ENCODE assay signal across 1 cellular context in the genomic region with DNA sequence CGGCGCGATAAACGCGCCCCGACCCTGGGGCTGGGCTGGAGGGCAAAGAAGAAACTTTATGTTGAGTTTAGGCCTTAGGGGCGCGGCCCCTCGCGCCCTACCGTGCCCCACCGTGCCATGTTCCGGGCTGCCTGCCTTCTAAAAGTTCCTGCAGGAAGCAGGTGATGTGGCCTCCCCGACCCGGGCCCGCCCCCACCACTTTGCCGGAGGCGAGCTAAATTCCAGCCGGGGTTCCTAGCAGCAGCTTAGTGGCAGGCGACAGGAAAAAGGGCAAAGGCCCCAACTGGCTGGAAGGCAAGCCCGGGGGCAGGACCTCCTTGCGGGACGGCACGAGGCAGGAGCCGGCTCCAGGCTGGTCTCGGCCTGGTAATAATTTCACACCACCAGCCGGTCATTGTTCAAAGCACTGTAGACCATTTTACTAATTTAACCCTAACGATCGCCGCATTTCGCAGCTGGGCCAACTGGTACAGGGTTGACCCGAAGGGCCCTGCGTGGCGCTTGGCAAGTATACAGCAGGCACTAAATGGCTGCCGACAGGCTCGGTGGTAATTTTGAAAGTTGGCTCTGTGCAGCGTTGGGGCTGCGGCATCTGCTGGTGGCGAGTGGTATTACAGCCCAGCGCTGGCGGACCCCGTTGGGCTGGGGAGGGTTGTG.
TF ChIP-seq lines count a peak whose summit lies in the region.

No MANE protein-coding gene starts in this region.

TF ChIP-seq in HEK293, 187 proteins besides CTCF, POLR2A, EP300 and RAD21 (continued from another document and continues in another):
- TF ChIP-seq, protein P1, sequence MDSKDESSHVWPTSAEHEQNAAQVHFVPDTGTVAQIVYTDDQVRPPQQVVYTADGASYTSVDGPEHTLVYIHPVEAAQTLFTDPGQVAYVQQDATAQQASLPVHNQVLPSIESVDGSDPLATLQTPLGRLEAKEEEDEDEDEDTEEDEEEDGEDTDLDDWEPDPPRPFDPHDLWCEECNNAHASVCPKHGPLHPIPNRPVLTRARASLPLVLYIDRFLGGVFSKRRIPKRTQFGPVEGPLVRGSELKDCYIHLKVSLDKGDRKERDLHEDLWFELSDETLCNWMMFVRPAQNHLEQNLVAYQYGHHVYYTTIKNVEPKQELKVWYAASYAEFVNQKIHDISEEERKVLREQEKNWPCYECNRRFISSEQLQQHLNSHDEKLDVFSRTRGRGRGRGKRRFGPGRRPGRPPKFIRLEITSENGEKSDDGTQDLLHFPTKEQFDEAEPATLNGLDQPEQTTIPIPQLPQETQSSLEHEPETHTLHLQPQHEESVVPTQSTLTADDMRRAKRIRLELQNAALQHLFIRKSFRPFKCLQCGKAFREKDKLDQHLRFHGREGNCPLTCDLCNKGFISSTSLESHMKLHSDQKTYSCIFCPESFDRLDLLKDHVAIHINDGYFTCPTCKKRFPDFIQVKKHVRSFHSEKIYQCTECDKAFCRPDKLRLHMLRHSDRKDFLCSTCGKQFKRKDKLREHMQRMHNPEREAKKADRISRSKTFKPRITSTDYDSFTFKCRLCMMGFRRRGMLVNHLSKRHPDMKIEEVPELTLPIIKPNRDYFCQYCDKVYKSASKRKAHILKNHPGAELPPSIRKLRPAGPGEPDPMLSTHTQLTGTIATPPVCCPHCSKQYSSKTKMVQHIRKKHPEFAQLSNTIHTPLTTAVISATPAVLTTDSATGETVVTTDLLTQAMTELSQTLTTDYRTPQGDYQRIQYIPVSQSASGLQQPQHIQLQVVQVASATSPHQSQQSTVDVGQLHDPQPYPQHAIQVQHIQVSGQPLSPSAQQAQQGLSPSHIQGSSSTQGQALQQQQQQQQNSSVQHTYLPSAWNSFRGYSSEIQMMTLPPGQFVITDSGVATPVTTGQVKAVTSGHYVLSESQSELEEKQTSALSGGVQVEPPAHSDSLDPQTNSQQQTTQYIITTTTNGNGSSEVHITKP (tag by site-specific recombination; IDR thresholded peaks at IDR 0.05): no peak
- TF ChIP-seq ZFP69B (tag by site-specific recombination; IDR thresholded peaks at IDR 0.05): no peak
- TF ChIP-seq ZNF791 (tag by site-specific recombination; IDR thresholded peaks at IDR 0.05): no peak
- peak; percentile 98 for TF ChIP-seq ZNF174 (tag by site-specific recombination; IDR thresholded peaks at IDR 0.05)
- TF ChIP-seq, protein P2, sequence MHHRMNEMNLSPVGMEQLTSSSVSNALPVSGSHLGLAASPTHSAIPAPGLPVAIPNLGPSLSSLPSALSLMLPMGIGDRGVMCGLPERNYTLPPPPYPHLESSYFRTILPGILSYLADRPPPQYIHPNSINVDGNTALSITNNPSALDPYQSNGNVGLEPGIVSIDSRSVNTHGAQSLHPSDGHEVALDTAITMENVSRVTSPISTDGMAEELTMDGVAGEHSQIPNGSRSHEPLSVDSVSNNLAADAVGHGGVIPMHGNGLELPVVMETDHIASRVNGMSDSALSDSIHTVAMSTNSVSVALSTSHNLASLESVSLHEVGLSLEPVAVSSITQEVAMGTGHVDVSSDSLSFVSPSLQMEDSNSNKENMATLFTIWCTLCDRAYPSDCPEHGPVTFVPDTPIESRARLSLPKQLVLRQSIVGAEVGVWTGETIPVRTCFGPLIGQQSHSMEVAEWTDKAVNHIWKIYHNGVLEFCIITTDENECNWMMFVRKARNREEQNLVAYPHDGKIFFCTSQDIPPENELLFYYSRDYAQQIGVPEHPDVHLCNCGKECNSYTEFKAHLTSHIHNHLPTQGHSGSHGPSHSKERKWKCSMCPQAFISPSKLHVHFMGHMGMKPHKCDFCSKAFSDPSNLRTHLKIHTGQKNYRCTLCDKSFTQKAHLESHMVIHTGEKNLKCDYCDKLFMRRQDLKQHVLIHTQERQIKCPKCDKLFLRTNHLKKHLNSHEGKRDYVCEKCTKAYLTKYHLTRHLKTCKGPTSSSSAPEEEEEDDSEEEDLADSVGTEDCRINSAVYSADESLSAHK (tag by site-specific recombination; IDR thresholded peaks at IDR 0.05): no peak
- TF ChIP-seq ZNF48 (tag by site-specific recombination; IDR thresholded peaks at IDR 0.05): no peak
- TF ChIP-seq ZNF404 (tag by site-specific recombination; IDR thresholded peaks at IDR 0.05): no peak
- peak; percentile 71 for TF ChIP-seq ZXDB (tag by site-specific recombination; IDR thresholded peaks at IDR 0.05)
- no peak for TF ChIP-seq ZFP37 (tag by site-specific recombination; IDR thresholded peaks at IDR 0.05)
- TF ChIP-seq ZSCAN30 (tag by site-specific recombination; IDR thresholded peaks at IDR 0.05): peak; percentile 99
- TF ChIP-seq ZNF654 (tag by site-specific recombination; IDR thresholded peaks at IDR 0.05; ENCODE audit: low read depth): peak; percentile 91
- TF ChIP-seq, protein P3, sequence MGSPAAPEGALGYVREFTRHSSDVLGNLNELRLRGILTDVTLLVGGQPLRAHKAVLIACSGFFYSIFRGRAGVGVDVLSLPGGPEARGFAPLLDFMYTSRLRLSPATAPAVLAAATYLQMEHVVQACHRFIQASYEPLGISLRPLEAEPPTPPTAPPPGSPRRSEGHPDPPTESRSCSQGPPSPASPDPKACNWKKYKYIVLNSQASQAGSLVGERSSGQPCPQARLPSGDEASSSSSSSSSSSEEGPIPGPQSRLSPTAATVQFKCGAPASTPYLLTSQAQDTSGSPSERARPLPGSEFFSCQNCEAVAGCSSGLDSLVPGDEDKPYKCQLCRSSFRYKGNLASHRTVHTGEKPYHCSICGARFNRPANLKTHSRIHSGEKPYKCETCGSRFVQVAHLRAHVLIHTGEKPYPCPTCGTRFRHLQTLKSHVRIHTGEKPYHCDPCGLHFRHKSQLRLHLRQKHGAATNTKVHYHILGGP (tag by site-specific recombination; IDR thresholded peaks at IDR 0.05): no peak
- TF ChIP-seq ZNF175 (tag by site-specific recombination; IDR thresholded peaks at IDR 0.05): no peak
- TF ChIP-seq, protein P4, sequence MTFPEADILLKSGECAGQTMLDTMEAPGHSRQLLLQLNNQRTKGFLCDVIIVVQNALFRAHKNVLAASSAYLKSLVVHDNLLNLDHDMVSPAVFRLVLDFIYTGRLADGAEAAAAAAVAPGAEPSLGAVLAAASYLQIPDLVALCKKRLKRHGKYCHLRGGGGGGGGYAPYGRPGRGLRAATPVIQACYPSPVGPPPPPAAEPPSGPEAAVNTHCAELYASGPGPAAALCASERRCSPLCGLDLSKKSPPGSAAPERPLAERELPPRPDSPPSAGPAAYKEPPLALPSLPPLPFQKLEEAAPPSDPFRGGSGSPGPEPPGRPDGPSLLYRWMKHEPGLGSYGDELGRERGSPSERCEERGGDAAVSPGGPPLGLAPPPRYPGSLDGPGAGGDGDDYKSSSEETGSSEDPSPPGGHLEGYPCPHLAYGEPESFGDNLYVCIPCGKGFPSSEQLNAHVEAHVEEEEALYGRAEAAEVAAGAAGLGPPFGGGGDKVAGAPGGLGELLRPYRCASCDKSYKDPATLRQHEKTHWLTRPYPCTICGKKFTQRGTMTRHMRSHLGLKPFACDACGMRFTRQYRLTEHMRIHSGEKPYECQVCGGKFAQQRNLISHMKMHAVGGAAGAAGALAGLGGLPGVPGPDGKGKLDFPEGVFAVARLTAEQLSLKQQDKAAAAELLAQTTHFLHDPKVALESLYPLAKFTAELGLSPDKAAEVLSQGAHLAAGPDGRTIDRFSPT (tag by site-specific recombination; IDR thresholded peaks at IDR 0.05): peak; percentile 54
- peak; percentile 73 for TF ChIP-seq ZNF24 (tag by site-specific recombination; IDR thresholded peaks at IDR 0.05)
- TF ChIP-seq HOXC10 (CRISPR knock-in tag; IDR thresholded peaks at IDR 0.05): no peak
- TF ChIP-seq, protein P5, sequence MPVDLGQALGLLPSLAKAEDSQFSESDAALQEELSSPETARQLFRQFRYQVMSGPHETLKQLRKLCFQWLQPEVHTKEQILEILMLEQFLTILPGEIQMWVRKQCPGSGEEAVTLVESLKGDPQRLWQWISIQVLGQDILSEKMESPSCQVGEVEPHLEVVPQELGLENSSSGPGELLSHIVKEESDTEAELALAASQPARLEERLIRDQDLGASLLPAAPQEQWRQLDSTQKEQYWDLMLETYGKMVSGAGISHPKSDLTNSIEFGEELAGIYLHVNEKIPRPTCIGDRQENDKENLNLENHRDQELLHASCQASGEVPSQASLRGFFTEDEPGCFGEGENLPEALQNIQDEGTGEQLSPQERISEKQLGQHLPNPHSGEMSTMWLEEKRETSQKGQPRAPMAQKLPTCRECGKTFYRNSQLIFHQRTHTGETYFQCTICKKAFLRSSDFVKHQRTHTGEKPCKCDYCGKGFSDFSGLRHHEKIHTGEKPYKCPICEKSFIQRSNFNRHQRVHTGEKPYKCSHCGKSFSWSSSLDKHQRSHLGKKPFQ (tag by site-specific recombination; IDR thresholded peaks at IDR 0.05): peak; percentile 63; the same call in 1 of the 2 replicates
- TF ChIP-seq ZNF560 (tag by site-specific recombination; IDR thresholded peaks at IDR 0.05; ENCODE audit: borderline replicate concordance): no peak
- 0 out of 2 replicates have a peak, but pooled peaks have one; percentile 51 for TF ChIP-seq ZNF777 (tag by site-specific recombination; IDR thresholded peaks at IDR 0.05; ENCODE audit: borderline replicate concordance)
- TF ChIP-seq, protein P6, sequence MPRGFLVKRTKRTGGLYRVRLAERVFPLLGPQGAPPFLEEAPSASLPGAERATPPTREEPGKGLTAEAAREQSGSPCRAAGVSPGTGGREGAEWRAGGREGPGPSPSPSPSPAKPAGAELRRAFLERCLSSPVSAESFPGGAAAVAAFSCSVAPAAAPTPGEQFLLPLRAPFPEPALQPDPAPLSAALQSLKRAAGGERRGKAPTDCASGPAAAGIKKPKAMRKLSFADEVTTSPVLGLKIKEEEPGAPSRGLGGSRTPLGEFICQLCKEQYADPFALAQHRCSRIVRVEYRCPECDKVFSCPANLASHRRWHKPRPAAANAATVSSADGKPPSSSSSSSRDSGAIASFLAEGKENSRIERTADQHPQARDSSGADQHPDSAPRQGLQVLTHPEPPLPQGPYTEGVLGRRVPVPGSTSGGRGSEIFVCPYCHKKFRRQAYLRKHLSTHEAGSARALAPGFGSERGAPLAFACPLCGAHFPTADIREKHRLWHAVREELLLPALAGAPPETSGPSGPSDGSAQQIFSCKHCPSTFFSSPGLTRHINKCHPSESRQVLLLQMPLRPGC (tag by site-specific recombination; IDR thresholded peaks at IDR 0.05): 0 out of 2 replicates have a peak, but pooled peaks have one; percentile 16
- TF ChIP-seq, protein P7, sequence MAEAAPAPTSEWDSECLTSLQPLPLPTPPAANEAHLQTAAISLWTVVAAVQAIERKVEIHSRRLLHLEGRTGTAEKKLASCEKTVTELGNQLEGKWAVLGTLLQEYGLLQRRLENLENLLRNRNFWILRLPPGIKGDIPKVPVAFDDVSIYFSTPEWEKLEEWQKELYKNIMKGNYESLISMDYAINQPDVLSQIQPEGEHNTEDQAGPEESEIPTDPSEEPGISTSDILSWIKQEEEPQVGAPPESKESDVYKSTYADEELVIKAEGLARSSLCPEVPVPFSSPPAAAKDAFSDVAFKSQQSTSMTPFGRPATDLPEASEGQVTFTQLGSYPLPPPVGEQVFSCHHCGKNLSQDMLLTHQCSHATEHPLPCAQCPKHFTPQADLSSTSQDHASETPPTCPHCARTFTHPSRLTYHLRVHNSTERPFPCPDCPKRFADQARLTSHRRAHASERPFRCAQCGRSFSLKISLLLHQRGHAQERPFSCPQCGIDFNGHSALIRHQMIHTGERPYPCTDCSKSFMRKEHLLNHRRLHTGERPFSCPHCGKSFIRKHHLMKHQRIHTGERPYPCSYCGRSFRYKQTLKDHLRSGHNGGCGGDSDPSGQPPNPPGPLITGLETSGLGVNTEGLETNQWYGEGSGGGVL (tag by site-specific recombination; IDR thresholded peaks at IDR 0.05): no peak
- no peak for TF ChIP-seq ZNF366 (tag by site-specific recombination; conservative IDR thresholded peaks at IDR 0.05)
- peak; percentile 53 for TF ChIP-seq KLF9 (tag by site-specific recombination; IDR thresholded peaks at IDR 0.05; ENCODE audit: low read depth)
- 0 out of 2 replicates have a peak, but pooled peaks have one; percentile 48 for TF ChIP-seq ZEB2 (tag by site-specific recombination; IDR thresholded peaks at IDR 0.05)
- TF ChIP-seq SP7 (tag by site-specific recombination; IDR thresholded peaks at IDR 0.05): peak; percentile 50; the same call in 1 of the 2 replicates
- TF ChIP-seq ZNF707 (tag by site-specific recombination; IDR thresholded peaks at IDR 0.05): no peak
- TF ChIP-seq ZNF629 (tag by site-specific recombination; IDR thresholded peaks at IDR 0.05): peak; percentile 35; the same call in 1 of the 2 replicates
- TF ChIP-seq, protein P8, sequence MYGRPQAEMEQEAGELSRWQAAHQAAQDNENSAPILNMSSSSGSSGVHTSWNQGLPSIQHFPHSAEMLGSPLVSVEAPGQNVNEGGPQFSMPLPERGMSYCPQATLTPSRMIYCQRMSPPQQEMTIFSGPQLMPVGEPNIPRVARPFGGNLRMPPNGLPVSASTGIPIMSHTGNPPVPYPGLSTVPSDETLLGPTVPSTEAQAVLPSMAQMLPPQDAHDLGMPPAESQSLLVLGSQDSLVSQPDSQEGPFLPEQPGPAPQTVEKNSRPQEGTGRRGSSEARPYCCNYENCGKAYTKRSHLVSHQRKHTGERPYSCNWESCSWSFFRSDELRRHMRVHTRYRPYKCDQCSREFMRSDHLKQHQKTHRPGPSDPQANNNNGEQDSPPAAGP (tag by site-specific recombination; IDR thresholded peaks at IDR 0.05): peak; percentile 36; the same call in 1 of the 2 replicates
- TF ChIP-seq ZNF311 (tag by site-specific recombination; IDR thresholded peaks at IDR 0.05; ENCODE audit: borderline replicate concordance): no peak
- TF ChIP-seq ZBTB20 (tag by site-specific recombination; IDR thresholded peaks at IDR 0.05): peak; percentile 83
- TF ChIP-seq OVOL3 (tag by site-specific recombination; IDR thresholded peaks at IDR 0.05): no peak
- TF ChIP-seq ZNF792 (tag by site-specific recombination; IDR thresholded peaks at IDR 0.05): peak; percentile 100
- no peak for TF ChIP-seq ZNF146 (tag by site-specific recombination; IDR thresholded peaks at IDR 0.05)
- TF ChIP-seq ZNF10 (tag by site-specific recombination; IDR thresholded peaks at IDR 0.05): 0 out of 2 replicates have a peak, but pooled peaks have one; percentile 31
- no peak for TF ChIP-seq ZNF677 (tag by site-specific recombination; IDR thresholded peaks at IDR 0.05)
- peak; percentile 39; the same call in 1 of the 2 replicates for TF ChIP-seq ZNF660 (tag by site-specific recombination; IDR thresholded peaks at IDR 0.05)
- TF ChIP-seq ZNF549 (tag by site-specific recombination; IDR thresholded peaks at IDR 0.05): no peak
- no peak for TF ChIP-seq ZNF169 (tag by site-specific recombination; IDR thresholded peaks at IDR 0.05)
- TF ChIP-seq ZNF274 (IDR thresholded peaks at IDR 0.05; ENCODE audit: low read length): no peak
- TF ChIP-seq ZNF274 (tag by site-specific recombination; IDR thresholded peaks at IDR 0.05; ENCODE audit: borderline replicate concordance): no peak
- TF ChIP-seq, protein P9, sequence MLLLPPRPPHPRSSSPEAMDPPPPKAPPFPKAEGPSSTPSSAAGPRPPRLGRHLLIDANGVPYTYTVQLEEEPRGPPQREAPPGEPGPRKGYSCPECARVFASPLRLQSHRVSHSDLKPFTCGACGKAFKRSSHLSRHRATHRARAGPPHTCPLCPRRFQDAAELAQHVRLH (tag by site-specific recombination; IDR thresholded peaks at IDR 0.05): peak; percentile 62; the same call in 1 of the 2 replicates
- TF ChIP-seq ZNF335 (tag by site-specific recombination; conservative IDR thresholded peaks at IDR 0.05): peak; percentile 99
